Comparison of ENCODE assay signal across 29 cellular contexts in the genomic region with DNA sequence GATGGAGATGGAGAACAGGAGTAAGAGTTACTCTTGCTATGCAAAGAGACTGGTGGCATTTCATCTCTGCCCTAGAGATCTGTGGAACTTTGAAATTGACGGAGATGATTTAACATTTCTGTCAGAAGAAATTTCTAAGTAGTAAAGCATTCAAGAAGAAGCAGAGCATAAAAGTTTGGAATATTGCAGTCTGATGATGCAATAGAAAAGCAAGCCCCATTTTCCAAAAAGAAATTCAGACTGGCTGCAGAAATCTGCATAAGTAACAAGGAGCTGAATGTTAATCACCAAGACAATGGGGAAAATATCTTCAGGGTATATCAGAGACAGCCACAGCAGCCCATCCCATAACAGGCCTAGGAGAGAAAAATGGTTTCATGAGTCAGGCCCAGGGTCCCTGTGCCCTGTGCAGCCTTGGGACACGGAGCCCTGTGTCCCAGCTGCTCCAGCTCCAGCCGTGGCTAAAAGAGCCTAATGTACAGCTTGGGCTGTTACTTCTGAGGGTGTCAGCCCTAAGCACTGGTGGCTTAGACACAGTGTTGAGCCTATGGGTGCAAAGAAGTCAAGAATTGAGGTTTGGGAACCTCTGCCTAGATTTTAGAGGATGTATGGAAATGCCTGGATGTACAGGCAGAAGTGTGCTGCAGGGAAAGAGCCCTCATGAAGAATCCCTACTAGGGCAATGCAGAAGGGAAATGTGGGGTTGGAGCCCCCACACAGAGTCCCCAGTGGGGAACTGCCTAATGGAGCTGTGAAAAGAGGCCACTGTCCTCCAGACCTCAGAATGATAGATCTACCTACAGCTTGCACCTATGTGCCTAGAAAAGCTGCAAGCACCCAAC.
"Had no signal": no experiment of that assay in that cellular context is flagged by ENCODE, and none has a peak within 500 bp of the region (broad histone marks: within the 10 kb centered on the region; RNA-seq: fewer than 3 reads in every experiment).

No MANE protein-coding gene starts in this region.

- ATAC-seq: activated CD4-positive, alpha-beta T cell treated with anti-CD3 and anti-CD28 coated beads for 36 hours; activated CD8-positive, alpha-beta memory T cell treated with anti-CD3 and anti-CD28 coated beads, Interleukin-2, amount 10 ng/mL, durations not matched to agents 7 days and 5 days; activated CD8-positive, alpha-beta T cell treated with anti-CD3 and anti-CD28 coated beads, Interleukin-2, amount 10 ng/mL, durations not matched to agents 7 days and 5 days; activated naive CD8-positive, alpha-beta T cell treated with anti-CD3 and anti-CD28 coated beads, Interleukin-2, amount 50 U/mL, for 24 hours; gastrocnemius medialis; heart left ventricle had no signal

- H3K9me3 ChIP-seq: gastrocnemius medialis had no signal

- H3K36me3 ChIP-seq: brain microvascular endothelial cell, esophagus squamous epithelium, gastrocnemius medialis, heart left ventricle had no signal

- H3K27ac ChIP-seq: brain microvascular endothelial cell, coronary artery, epithelial cell of prostate, esophagus squamous epithelium, gastrocnemius medialis, heart left ventricle had no signal

- H3K4me3 ChIP-seq: coronary artery, esophagus squamous epithelium, gastrocnemius medialis, heart left ventricle had no signal

- H3K4me1 Mint-ChIP-seq: activated CD4-positive, alpha-beta T cell treated with anti-CD3 and anti-CD28 coated beads for 36 hours; activated CD4-positive, alpha-beta T cell treated with anti-CD3 and anti-CD28 coated beads, Interleukin-2, amount 10 ng/mL, durations not matched to agents 24 days and 14 days; activated CD8-positive, alpha-beta memory T cell treated with anti-CD3 and anti-CD28 coated beads, Interleukin-2, amount 10 ng/mL, durations not matched to agents 7 days and 5 days; activated naive CD4-positive, alpha-beta T cell treated with anti-CD3 and anti-CD28 coated beads, Interleukin-2, amount 50 U/mL, for 24 hours; activated naive CD8-positive, alpha-beta T cell treated with anti-CD3 and anti-CD28 coated beads for 36 hours; activated naive CD8-positive, alpha-beta T cell treated with anti-CD3 and anti-CD28 coated beads, Interleukin-2, amount 50 U/mL, for 24 hours; central memory CD8-positive, alpha-beta T cell had no signal

- H3K27ac Mint-ChIP-seq: activated CD4-positive, alpha-beta memory T cell treated with anti-CD3 and anti-CD28 coated beads for 36 hours; activated CD4-positive, alpha-beta T cell treated with anti-CD3 and anti-CD28 coated beads for 36 hours; activated CD4-positive, alpha-beta T cell treated with anti-CD3 and anti-CD28 coated beads, Interleukin-2, amount 10 ng/mL, durations not matched to agents 24 days and 14 days; activated CD8-positive, alpha-beta memory T cell treated with anti-CD3 and anti-CD28 coated beads, Interleukin-2, amount 10 ng/mL, durations not matched to agents 7 days and 5 days; activated CD8-positive, alpha-beta T cell treated with anti-CD3 and anti-CD28 coated beads, Interleukin-2, amount 10 ng/mL, durations not matched to agents 7 days and 5 days; activated naive CD4-positive, alpha-beta T cell treated with anti-CD3 and anti-CD28 coated beads for 36 hours; activated naive CD4-positive, alpha-beta T cell treated with anti-CD3 and anti-CD28 coated beads, Interleukin-2, amount 50 U/mL, for 24 hours; activated naive CD8-positive, alpha-beta T cell treated with anti-CD3 and anti-CD28 coated beads for 36 hours; activated naive CD8-positive, alpha-beta T cell treated with anti-CD3 and anti-CD28 coated beads, Interleukin-2, amount 50 U/mL, for 24 hours; activated T-helper 1 cell treated with anti-CD3 and anti-CD28 coated beads, Interleukin-12 subunit alpha, Interleukin-12 subunit beta, Interleukin-2, Interleukin-4 antibody, amounts not matched to agents 30 ng/mL and 10 ng/mL and 1 ng/mL, durations not matched to agents 14 hours and 24 hours and 36 hours; activated T-helper 2 cell treated with anti-CD3 and anti-CD28 coated beads, Interferon-gamma antibody, Interleukin-2, Interleukin-4, amounts not matched to agents 10 μg/mL and 5 μg/mL and 100 μg/mL, durations not matched to agents 14 hours and 24 hours and 36 hours had no signal

- H3K9me3 Mint-ChIP-seq: activated CD4-positive, alpha-beta T cell treated with anti-CD3 and anti-CD28 coated beads, Interleukin-2, amount 10 ng/mL, durations not matched to agents 24 days and 14 days; activated T-helper 1 cell treated with anti-CD3 and anti-CD28 coated beads, Interleukin-12 subunit alpha, Interleukin-12 subunit beta, Interleukin-2, Interleukin-4 antibody, amounts not matched to agents 30 ng/mL and 10 ng/mL and 1 ng/mL, durations not matched to agents 14 hours and 24 hours and 36 hours; central memory CD8-positive, alpha-beta T cell had no signal

- H3K4me3 Mint-ChIP-seq: activated CD4-positive, alpha-beta memory T cell treated with anti-CD3 and anti-CD28 coated beads for 36 hours; activated CD4-positive, alpha-beta T cell treated with anti-CD3 and anti-CD28 coated beads for 36 hours; activated CD4-positive, alpha-beta T cell treated with anti-CD3 and anti-CD28 coated beads, Interleukin-2, amount 10 ng/mL, durations not matched to agents 24 days and 14 days; activated CD8-positive, alpha-beta memory T cell treated with anti-CD3 and anti-CD28 coated beads, Interleukin-2, amount 10 ng/mL, durations not matched to agents 7 days and 5 days; activated CD8-positive, alpha-beta T cell treated with anti-CD3 and anti-CD28 coated beads, Interleukin-2, amount 10 ng/mL, durations not matched to agents 7 days and 5 days; activated naive CD4-positive, alpha-beta T cell treated with anti-CD3 and anti-CD28 coated beads for 36 hours; activated naive CD4-positive, alpha-beta T cell treated with anti-CD3 and anti-CD28 coated beads, Interleukin-2, amount 50 U/mL, for 24 hours; activated naive CD8-positive, alpha-beta T cell treated with anti-CD3 and anti-CD28 coated beads for 36 hours; activated naive CD8-positive, alpha-beta T cell treated with anti-CD3 and anti-CD28 coated beads, Interleukin-2, amount 50 U/mL, for 24 hours; activated T-helper 1 cell treated with anti-CD3 and anti-CD28 coated beads, Interleukin-12 subunit alpha, Interleukin-12 subunit beta, Interleukin-2, Interleukin-4 antibody, amounts not matched to agents 30 ng/mL and 10 ng/mL and 1 ng/mL, durations not matched to agents 14 hours and 24 hours and 36 hours; central memory CD8-positive, alpha-beta T cell had no signal

- DNase-seq: activated CD4-positive, alpha-beta memory T cell treated with anti-CD3 and anti-CD28 coated beads for 36 hours; activated CD4-positive, alpha-beta T cell treated with anti-CD3 and anti-CD28 coated beads for 36 hours; activated CD4-positive, alpha-beta T cell treated with anti-CD3 and anti-CD28 coated beads, Interleukin-2, amount 10 ng/mL, durations not matched to agents 24 days and 14 days; activated CD4-positive, CD25-positive, alpha-beta regulatory T cell; activated CD4-positive, CD25-positive, alpha-beta regulatory T cell treated with anti-CD3 and anti-CD28 coated beads, Interleukin-2, amount 50 U/mL, for 72 hours; activated CD8-positive, alpha-beta memory T cell treated with anti-CD3 and anti-CD28 coated beads, Interleukin-2, amount 10 ng/mL, durations not matched to agents 7 days and 5 days; activated CD8-positive, alpha-beta memory T cell treated with anti-CD3 and anti-CD28 coated beads, Interleukin-2, amount 50 U/mL, for 4 hours; activated CD8-positive, alpha-beta T cell treated with anti-CD3 and anti-CD28 coated beads, Interleukin-2, amount 10 ng/mL, durations not matched to agents 7 days and 5 days; activated effector memory CD4-positive, alpha-beta T cell treated with anti-CD3 and anti-CD28 coated beads, Interleukin-2, amount 50 U/mL, for 16 hours; activated naive CD4-positive, alpha-beta T cell treated with anti-CD3 and anti-CD28 coated beads for 36 hours; activated naive CD8-positive, alpha-beta T cell treated with anti-CD3 and anti-CD28 coated beads for 36 hours; activated naive CD8-positive, alpha-beta T cell treated with anti-CD3 and anti-CD28 coated beads, Interleukin-2, amount 50 U/mL, for 24 hours; activated T-cell treated with anti-CD3 and anti-CD28 coated beads, Interleukin-2, amount 50 U/mL, for 1 hour; activated T-cell treated with anti-CD3 and anti-CD28 coated beads, Interleukin-2, amount 50 U/mL, for 48 hours; brain microvascular endothelial cell; dermis blood vessel endothelial cell; effector CD8-positive, alpha-beta T cell; esophagus squamous epithelium; foreskin fibroblast; gastrocnemius medialis; glutamatergic neuron; heart left ventricle; T-helper 2 cell had no signal

- H3K4me1 ChIP-seq: esophagus squamous epithelium, gastrocnemius medialis, heart left ventricle had no signal

- H3K27me3 Mint-ChIP-seq: activated CD4-positive, alpha-beta memory T cell treated with anti-CD3 and anti-CD28 coated beads for 36 hours; activated CD4-positive, alpha-beta T cell treated with anti-CD3 and anti-CD28 coated beads for 36 hours; activated CD4-positive, alpha-beta T cell treated with anti-CD3 and anti-CD28 coated beads, Interleukin-2, amount 10 ng/mL, durations not matched to agents 24 days and 14 days; activated CD8-positive, alpha-beta memory T cell treated with anti-CD3 and anti-CD28 coated beads, Interleukin-2, amount 10 ng/mL, durations not matched to agents 7 days and 5 days; activated naive CD4-positive, alpha-beta T cell treated with anti-CD3 and anti-CD28 coated beads, Interleukin-2, amount 50 U/mL, for 24 hours; activated naive CD8-positive, alpha-beta T cell treated with anti-CD3 and anti-CD28 coated beads for 36 hours; activated naive CD8-positive, alpha-beta T cell treated with anti-CD3 and anti-CD28 coated beads, Interleukin-2, amount 50 U/mL, for 24 hours; central memory CD8-positive, alpha-beta T cell had no signal

- H3K27me3 ChIP-seq: brain microvascular endothelial cell, esophagus squamous epithelium, gastrocnemius medialis, heart left ventricle had no signal

- H3K36me3 Mint-ChIP-seq: activated CD4-positive, alpha-beta memory T cell treated with anti-CD3 and anti-CD28 coated beads for 36 hours; activated CD8-positive, alpha-beta memory T cell treated with anti-CD3 and anti-CD28 coated beads, Interleukin-2, amount 10 ng/mL, durations not matched to agents 7 days and 5 days; activated naive CD4-positive, alpha-beta T cell treated with anti-CD3 and anti-CD28 coated beads, Interleukin-2, amount 50 U/mL, for 24 hours; activated naive CD8-positive, alpha-beta T cell treated with anti-CD3 and anti-CD28 coated beads for 36 hours had no signal
